26 cellular contexts compared by ENCODE assay signal in the genomic region with DNA sequence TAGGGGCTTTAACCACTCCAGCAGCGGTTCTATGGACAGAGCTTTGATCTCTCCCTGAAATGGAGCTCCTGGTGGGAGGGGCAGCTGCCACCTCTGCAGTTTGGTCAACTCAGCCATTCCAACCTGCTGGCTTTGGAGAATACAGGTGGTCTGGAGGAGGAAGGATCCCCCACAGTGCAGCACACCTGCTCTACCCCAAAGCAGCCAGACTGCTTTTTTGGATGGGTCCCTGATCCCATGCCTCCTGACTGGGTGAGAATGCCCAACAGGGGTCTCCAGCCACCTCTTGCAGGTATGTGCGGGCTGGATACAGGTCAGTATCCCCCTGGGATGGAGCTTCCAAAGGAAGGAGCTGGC. TPM values are rescaled to one million over a fixed set of nuclear protein-coding genes. Genes with fewer than 3 reads are reported as not detected.
"Had no signal": no experiment of that assay in that cellular context is flagged by ENCODE, and none has a peak within 500 bp of the region (broad histone marks: within the 10 kb centered on the region; RNA-seq: fewer than 3 reads in every experiment).

No MANE protein-coding gene starts in this region.

- H3K36me3 ChIP-seq: esophagus squamous epithelium, left ventricle myocardium inferior, neural progenitor cell, right atrium auricular region, spleen, WERI-Rb-1 had no signal

- H3K4me3 ChIP-seq: esophagus squamous epithelium, left ventricle myocardium inferior, neural progenitor cell, right atrium auricular region, spleen, testis had no signal

- H3K4me1 Mint-ChIP-seq: activated naive CD4-positive, alpha-beta T cell treated with anti-CD3 and anti-CD28 coated beads, Interleukin-2, amount 50 U/mL, for 24 hours; activated naive CD8-positive, alpha-beta T cell treated with anti-CD3 and anti-CD28 coated beads, Interleukin-2, amount 50 U/mL, for 24 hours; mesothelial cell of epicardium; naive thymus-derived CD8-positive, alpha-beta T cell; neural progenitor cell had no signal

- H3K9me3 ChIP-seq: testis had no signal

- H3K9ac ChIP-seq: neural progenitor cell had no signal

- ATAC-seq: activated naive CD8-positive, alpha-beta T cell treated with anti-CD3 and anti-CD28 coated beads, Interleukin-2, amount 50 U/mL, for 24 hours; naive thymus-derived CD8-positive, alpha-beta T cell; stimulated activated naive CD8-positive, alpha-beta T cell treated with anti-CD3 and anti-CD28 coated beads, Interleukin-15, Interleukin-2, amounts not matched to agents 100 U/mL and 50 U/mL, for 24 hours had no signal

- H3K27me3 Mint-ChIP-seq: activated naive CD4-positive, alpha-beta T cell treated with anti-CD3 and anti-CD28 coated beads, Interleukin-2, amount 50 U/mL, for 24 hours; activated naive CD8-positive, alpha-beta T cell treated with anti-CD3 and anti-CD28 coated beads, Interleukin-2, amount 50 U/mL, for 24 hours; naive thymus-derived CD8-positive, alpha-beta T cell; type B pancreatic cell had no signal

- H3K4me3 Mint-ChIP-seq: activated naive CD4-positive, alpha-beta T cell treated with anti-CD3 and anti-CD28 coated beads, Interleukin-2, amount 50 U/mL, for 24 hours; activated naive CD8-positive, alpha-beta T cell treated with anti-CD3 and anti-CD28 coated beads, Interleukin-2, amount 50 U/mL, for 24 hours; mesothelial cell of epicardium; naive thymus-derived CD8-positive, alpha-beta T cell; neural progenitor cell; type B pancreatic cell had no signal

- H3K27ac ChIP-seq: esophagus squamous epithelium, left ventricle myocardium inferior, neural progenitor cell, right atrium auricular region, spleen, testis, WERI-Rb-1 had no signal

- H3K36me3 Mint-ChIP-seq: activated naive CD4-positive, alpha-beta T cell treated with anti-CD3 and anti-CD28 coated beads, Interleukin-2, amount 50 U/mL, for 24 hours; neural progenitor cell; type B pancreatic cell had no signal

- H3K27me3 ChIP-seq: esophagus squamous epithelium, neural progenitor cell, right atrium auricular region, spleen, testis had no signal

- H3K4me1 ChIP-seq: esophagus squamous epithelium, left ventricle myocardium inferior, neural progenitor cell, right atrium auricular region, spleen, testis had no signal

- DNase-seq: activated CD4-positive, alpha-beta T cell treated with anti-CD3 and anti-CD28 coated beads for 48 hours; activated CD4-positive, alpha-beta T cell treated with anti-CD3 and anti-CD28 coated beads, Interleukin-2, amount 50 U/mL, for 48 hours; activated CD8-positive, alpha-beta memory T cell treated with anti-CD3 and anti-CD28 coated beads for 24 hours; activated naive CD8-positive, alpha-beta T cell treated with anti-CD3 and anti-CD28 coated beads, Interleukin-2, amount 50 U/mL, for 24 hours; amygdala; dermis blood vessel endothelial cell; effector CD4-positive, alpha-beta T cell; esophagus squamous epithelium; foreskin melanocyte; left ventricle myocardium inferior; mammary epithelial cell; naive thymus-derived CD8-positive, alpha-beta T cell; occipital lobe; spleen; stimulated activated naive CD8-positive, alpha-beta T cell treated with anti-CD3 and anti-CD28 coated beads, Interleukin-15, Interleukin-2, amounts not matched to agents 100 U/mL and 50 U/mL, for 24 hours; T-helper 9 cell; testis; WERI-Rb-1 had no signal

- H3K27ac Mint-ChIP-seq: activated naive CD4-positive, alpha-beta T cell treated with anti-CD3 and anti-CD28 coated beads, Interleukin-2, amount 50 U/mL, for 24 hours; activated naive CD8-positive, alpha-beta T cell treated with anti-CD3 and anti-CD28 coated beads, Interleukin-2, amount 50 U/mL, for 24 hours; mesothelial cell of epicardium; naive thymus-derived CD8-positive, alpha-beta T cell; neural progenitor cell; type B pancreatic cell had no signal

RNA-seq across cellular contexts. Expression of a gene that starts 53.9 kb away (rescaled TPM):
- total RNA-seq: bronchial epithelial cell; dermis blood vessel endothelial cell; esophagus squamous epithelium; left ventricle myocardium inferior; mammary epithelial cell; mesothelial cell of epicardium; naive thymus-derived CD8-positive, alpha-beta T cell; occipital lobe; pulmonary artery endothelial cell; right atrium auricular region; spleen; T-helper 1 cell treated with Interleukin-12 subunit alpha and Interleukin-12 subunit beta and Interleukin-4 antibody, amounts not matched to agents 30 ng/mL and 1 ng/mL, for 36 hours had no signal
- polyA plus RNA-seq: mammary epithelial cell; naive thymus-derived CD8-positive, alpha-beta T cell; spleen had no signal
